In genomic region chr11:67371549-67372231, GRCh38 we compare ENCODE assay signal across 8 cellular contexts. TPM values are rescaled to one million over a fixed set of nuclear protein-coding genes. Genes with fewer than 3 reads are reported as not detected.
DNase-seq lines count a peak whose midpoint lies in the region; TF ChIP-seq lines count a peak whose summit lies in the region.

No MANE protein-coding gene starts in this region.

- no peaks in the 10 kb centered on the region for H3K9me3 ChIP-seq in OCI-LY3 (ENCODE audit: insufficient read depth, low read length)
- H3K9me3 ChIP-seq in breast epithelium = no peaks in the 10 kb centered on the region
- H3K9me3 ChIP-seq in testis = no peaks in the 10 kb centered on the region

- peak overlapping the region; percentile 99 for H3K4me2 ChIP-seq in OCI-LY3 (ENCODE audit: low read length)

- TF ChIP-seq POLR2A in breast epithelium (IDR thresholded peaks at IDR 0.05) (no peak), testis (IDR thresholded peaks at IDR 0.05) (no peak)

- H3K36me3 ChIP-seq in OCI-LY3 (replicated peaks; ENCODE audit: low read depth, low read length) (no peaks in the 10 kb centered on the region), breast epithelium (no peaks in the 10 kb centered on the region), testis (ENCODE audit: low read depth, missing control alignments) (no peaks in the 10 kb centered on the region)

- 21 to 27% methylated on average over 11 to 16 of the region's 18 CpGs for WGBS in testis, 2 donors

- peak overlapping the region; percentile 92 for H3K4me3 ChIP-seq in OCI-LY3 (ENCODE audit: low read length)
- H3K4me3 ChIP-seq in breast epithelium = peak overlapping the region; percentile 75 to 94 (median 85)
- peak overlapping the region; percentile 64 to 69 for H3K4me3 ChIP-seq in testis

- intact Hi-C loops in breast epithelium (cut with DNase I; ENCODE audit: low total_unique reads) = no loop called here
- intact Hi-C loops in testis (cut with DNase I; ENCODE audit: low total_unique reads) = no loop called here

- peak; percentile 59 for TF ChIP-seq CTCF in OCI-LY3 (IDR thresholded peaks at IDR 0.05; ENCODE audit: low read depth, low read length)
- peak in 2 of 3 donors; percentile 62 to 72 for TF ChIP-seq CTCF in breast epithelium (IDR thresholded peaks at IDR 0.05)
- peak; percentile 11 to 29 (median 16) for TF ChIP-seq CTCF in testis (IDR thresholded peaks at IDR 0.05)

- H3K27ac ChIP-seq in OCI-LY3 (ENCODE audit: low read length) = no peak overlapping the region
- H3K27ac ChIP-seq in breast epithelium = peak overlapping the region; percentile 91 to 96
- peak overlapping the region in 1 of 2 donors; percentile 91 for H3K27ac ChIP-seq in testis

- H4K20me1 ChIP-seq in OCI-LY3 (ENCODE audit: insufficient read depth, low read length) = peaks cover 10% of the 10 kb centered on the region; the same call in 1 of the 2 replicates

- H2AFZ ChIP-seq in OCI-LY3 (ENCODE audit: low read depth, low read length) = no peak overlapping the region

- H3K79me2 ChIP-seq in OCI-LY3 (ENCODE audit: low read length) = peaks cover 32% of the 10 kb centered on the region

- DNase-seq in SKM-1 (lab: John Stamatoyannopoulos, UW; ENCODE audit: unreplicated experiment) (peak; percentile 30), SKM-1 treated with dmso at 0.1 percent for 144 hours (lab: John Stamatoyannopoulos, UW; ENCODE audit: unreplicated experiment) (no peak), breast epithelium (ENCODE audit: low spot score in 2 of 2) (no peak), kidney glomerular epithelial cell (lab: John Stamatoyannopoulos, UW) (peak; percentile 48), testis (no peak), NCI-H1092 treated with DMSO at 0.1 percent for 48 hours (lab: John Stamatoyannopoulos, UW) (no peak)
- no peak for DNase-seq in central memory CD4-positive, alpha-beta T cell

- peak overlapping the region; percentile 97 for H3K9ac ChIP-seq in OCI-LY3 (ENCODE audit: low read length)

- peaks cover 14% of the 10 kb centered on the region for H3K27me3 ChIP-seq in OCI-LY3 (ENCODE audit: low read depth, low read length)
- no peaks in the 10 kb centered on the region for H3K27me3 ChIP-seq in breast epithelium
- no peaks in the 10 kb centered on the region for H3K27me3 ChIP-seq in testis

- H3K4me1 ChIP-seq in OCI-LY3 (ENCODE audit: low read length) = peaks cover 29% of the 10 kb centered on the region
- H3K4me1 ChIP-seq in breast epithelium = peaks cover 16 to 21% of the 10 kb centered on the region in 2 donors
- H3K4me1 ChIP-seq in testis = peaks cover 33% of the 10 kb centered on the region

RNA-seq across cellular contexts. Expression of gene CLCF1, which starts 1.7 kb away (rescaled TPM):
- total RNA-seq in breast epithelium = 10 to 100 TPM in 2 of 3 donors, 1 to 10 TPM in 1; 3.2 to 11.1 (median 10.2) TPM
- total RNA-seq in testis = 1 to 10 TPM; 3.7 to 6.8 TPM
- polyA plus RNA-seq in testis (ENCODE audit: insufficient read depth, low read depth, low replicate concordance) = 2.7 TPM

RNA-seq across cellular contexts. Expression of gene POLD4, which starts 18.3 kb away (rescaled TPM):
- total RNA-seq in breast epithelium (10 to 100 TPM; 48.7 to 91.5 (median 69.2) TPM), testis (10 to 100 TPM; 53.8 to 59.1 TPM)
- 54.6 TPM for polyA plus RNA-seq in testis (ENCODE audit: insufficient read depth, low read depth, low replicate concordance)

RNA-seq across cellular contexts. Expression of gene RAD9A, which starts 20.1 kb away (rescaled TPM):
- total RNA-seq in breast epithelium (10 to 100 TPM; 11.0 to 31.0 (median 24.6) TPM), testis (10 to 100 TPM; 35.8 to 46.2 TPM)
- polyA plus RNA-seq in testis (ENCODE audit: insufficient read depth, low read depth, low replicate concordance) = 25.7 TPM

RNA-seq across cellular contexts. Expression of gene PPP1CA, which starts 30.0 kb away (rescaled TPM):
- total RNA-seq in breast epithelium (10 to 100 TPM; 73.1 to 91.9 (median 76.7) TPM), testis (100 to 1,000 TPM; 100 to 129 TPM)
- 79.7 TPM for polyA plus RNA-seq in testis (ENCODE audit: insufficient read depth, low read depth, low replicate concordance)

RNA-seq across cellular contexts. Expression of gene TBC1D10C, which starts 32.2 kb away (rescaled TPM):
- 1 to 10 TPM in 2 of 3 donors, under 1 TPM in 1; 0.66 to 2.0 (median 1.6) TPM for total RNA-seq in breast epithelium
- total RNA-seq in testis = 1 to 10 TPM; 1.8 to 3.8 TPM
- 3.3 TPM for polyA plus RNA-seq in testis (ENCODE audit: insufficient read depth, low read depth, low replicate concordance)

Comparison
In these comparisons a context has a peak if more than half of its experiments do, and no peak if none do; other contexts are left out.
1. DNase-seq: peak in SKM-1 (single experiment) and kidney glomerular epithelial cell (single experiment); none in SKM-1 treated with dmso at 0.1 percent for 144 hours (single experiment), breast epithelium (0 of 2), testis (single experiment), NCI-H1092 treated with DMSO at 0.1 percent for 48 hours (single experiment) and central memory CD4-positive, alpha-beta T cell (single experiment).
2. CTCF ChIP-seq: peak in every context shown above with its lines; median percentile 67 in breast epithelium; 59 in OCI-LY3; 16 in testis.
3. Peak in every context shown above with its lines, with median percentiles within 50 percentile points of each other: H3K4me3 ChIP-seq.